ENCODE assay signal across 24 cellular contexts in the genomic region with DNA sequence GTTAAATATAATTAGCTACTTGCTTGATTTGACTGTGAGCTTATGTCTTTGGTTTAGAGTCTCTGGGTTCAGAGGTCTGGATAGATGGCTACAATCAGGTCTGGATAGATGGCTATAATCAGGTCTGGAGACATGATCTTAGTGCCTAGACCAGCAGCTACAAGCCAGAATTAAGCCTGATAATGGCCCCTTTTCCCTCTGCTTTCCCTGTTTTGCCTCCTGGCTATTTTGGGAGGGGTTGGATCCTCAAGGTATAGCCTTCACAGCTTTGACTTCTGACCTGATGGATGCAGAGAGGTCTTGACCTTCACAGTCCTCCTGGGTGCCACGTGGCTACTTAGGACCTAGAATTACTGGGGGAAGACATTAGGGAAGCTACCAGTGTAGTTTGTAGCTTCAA.
A peak's percentile ranks its signal among the peaks of the same experiment; 100 is the strongest.
DNase-seq lines count a peak whose midpoint lies in the region; ATAC-seq, FAIRE-seq and TF ChIP-seq lines count a peak whose summit lies in the region.
"Had no signal": no experiment of that assay in that cellular context is flagged by ENCODE, and none has a peak within 500 bp of the region (broad histone marks: within the 10 kb centered on the region; RNA-seq: fewer than 3 reads in every experiment).

No MANE protein-coding gene starts in this region.

- H3K27me3 Mint-ChIP-seq in WTC11 (ENCODE audit: low read depth) = no peaks in the 10 kb centered on the region
- H3K27me3 Mint-ChIP-seq in effector memory CD8-positive, alpha-beta T cell = no peaks in the 10 kb centered on the region
- H3K27me3 Mint-ChIP-seq: B cell; CD4-positive, alpha-beta T cell had no signal

- TF ChIP-seq CTCF in WTC11 (IDR thresholded peaks at IDR 0.05) = no peak
- TF ChIP-seq CTCF in keratinocyte (optimal IDR thresholded peaks at IDR 0.05 in 1 of 3, IDR thresholded peaks at IDR 0.05 in 1 of 3, conservative IDR thresholded peaks at IDR 0.05 in 1 of 3; ENCODE audit: extremely low read depth in 1 of 3, insufficient read depth in 2 of 3, low read length in 3 of 3) = no peak

- DNase-seq in ELF-1 (ENCODE audit: low read depth, low spot score) (peak; percentile 20), Karpas-422 (peak; percentile 69), WTC11 (ENCODE audit: low spot score) (no peak), keratinocyte (ENCODE audit: low read depth, low spot score) (no peak), kidney tubule cell (ENCODE audit: low spot score) (no peak), NCI-H2227 treated with DMSO at 0.1 percent for 48 hours (lab: John Stamatoyannopoulos, UW) (no peak), NCI-H187 treated with DMSO at 0.1 percent for 48 hours (lab: John Stamatoyannopoulos, UW) (no peak)
- DNase-seq in effector memory CD8-positive, alpha-beta T cell = no peak
- DNase-seq: AML-193; Caco-2; Calu3; CD4-positive, alpha-beta T cell; CD8-positive, alpha-beta T cell; DMS79 treated with DMSO at 0.1 percent for 48 hours; GDM1 had no signal

- no peaks in the 10 kb centered on the region for H3K9me1 ChIP-seq in keratinocyte (ENCODE audit: control insufficient read depth, extremely low read depth, insufficient read depth, low read length)

- peaks cover 20% of the 10 kb centered on the region for H3K4me1 Mint-ChIP-seq in WTC11
- H3K4me1 Mint-ChIP-seq in effector memory CD8-positive, alpha-beta T cell (ENCODE audit: low read depth in 2 of 2) = no peaks in the 10 kb centered on the region
- H3K4me1 Mint-ChIP-seq: B cell had no signal

- no peaks in the 10 kb centered on the region for H3K9me2 ChIP-seq in Karpas-422 (replicated peaks; ENCODE audit: insufficient read depth, low read length)

- FAIRE-seq in keratinocyte (lab: Jason Lieb, UNC) = no peak
- FAIRE-seq: A549, D721Med, GM12878, GM12892, GM18507 had no signal

- CTCF ChIA-PET in WTC11 (lab: Charles Lee) = no interaction called here

- H3K36me3 Mint-ChIP-seq in WTC11 = no peaks in the 10 kb centered on the region
- H3K36me3 Mint-ChIP-seq in effector memory CD8-positive, alpha-beta T cell (ENCODE audit: insufficient read depth) = no peaks in the 10 kb centered on the region
- H3K36me3 Mint-ChIP-seq: CD8-positive, alpha-beta T cell had no signal

- H3K27ac ChIP-seq in Karpas-422 (ENCODE audit: low read length) = peak overlapping the region; percentile 98
- no peak overlapping the region for H3K27ac ChIP-seq in keratinocyte (ENCODE audit: control insufficient read depth, insufficient read depth, low read length)
- H3K27ac ChIP-seq: 22Rv1; A549; BLaER1 treated with 17β-estradiol and CSF1 and Interleukin-3, amounts not matched to agents 10 nM and 100 nM; C4-2B had no signal

- ATAC-seq in WTC11 = peak; percentile 72
- no peak for ATAC-seq in effector memory CD8-positive, alpha-beta T cell (replicated peaks)
- ATAC-seq: A549; CD8-positive, alpha-beta T cell; GM12878 had no signal

- H4K20me1 ChIP-seq in Karpas-422 (ENCODE audit: insufficient read depth, low read depth, low read length) = no peaks in the 10 kb centered on the region
- H4K20me1 ChIP-seq in keratinocyte (ENCODE audit: control insufficient read depth, extremely low read depth, insufficient read depth, low read length) = no peaks in the 10 kb centered on the region
- H4K20me1 ChIP-seq: BLaER1 treated with 17β-estradiol and CSF1 and Interleukin-3, amounts not matched to agents 10 nM and 100 nM had no signal

- no peak overlapping the region for H3K27ac Mint-ChIP-seq in WTC11
- no peak overlapping the region for H3K27ac Mint-ChIP-seq in effector memory CD8-positive, alpha-beta T cell
- H3K27ac Mint-ChIP-seq: B cell; CD4-positive, alpha-beta T cell; CD8-positive, alpha-beta T cell had no signal

- H3K79me2 ChIP-seq in Karpas-422 (ENCODE audit: low read length) = peaks cover 8% of the 10 kb centered on the region; the same call in 1 of the 2 replicates
- H3K79me2 ChIP-seq in keratinocyte (ENCODE audit: control insufficient read depth, insufficient read depth, low read length) = no peaks in the 10 kb centered on the region

- H3K4me2 ChIP-seq in Karpas-422 (ENCODE audit: low read depth, low read length, poor library complexity, severe bottlenecking) (peak overlapping the region; percentile 54), keratinocyte (ENCODE audit: control insufficient read depth, extremely low read depth, insufficient read depth, low read depth, low read length) (no peak overlapping the region)
- H3K4me2 ChIP-seq: A549; BLaER1 treated with 17β-estradiol and CSF1 and Interleukin-3, amounts not matched to agents 10 nM and 100 nM had no signal

- dilution Hi-C loops in keratinocyte (cut with MboI; ENCODE audit: extremely low pct_ligation_motif_present, low sequenced_read_pairs) = no loop called here

- peaks cover 9% of the 10 kb centered on the region for H3K9me3 Mint-ChIP-seq in WTC11
- peaks cover 2 to 13% of the 10 kb centered on the region in 2 donors for H3K9me3 Mint-ChIP-seq in effector memory CD8-positive, alpha-beta T cell

- H3K27me3 ChIP-seq in Karpas-422 (ENCODE audit: low read length) (no peaks in the 10 kb centered on the region), keratinocyte (ENCODE audit: control insufficient read depth, extremely low read depth, insufficient read depth, low read length) (no peaks in the 10 kb centered on the region)
- H3K27me3 ChIP-seq: BLaER1 treated with 17β-estradiol and CSF1 and Interleukin-3, amounts not matched to agents 10 nM and 100 nM had no signal

- POLR2A ChIA-PET in WTC11 (lab: Charles Lee) = no interaction called here

- no peak overlapping the region for H2AFZ ChIP-seq in Karpas-422 (ENCODE audit: low read length)
- H2AFZ ChIP-seq in keratinocyte (ENCODE audit: control insufficient read depth, low read length) = peak overlapping the region; percentile 30

- H3K4me3 Mint-ChIP-seq in WTC11 = no peak overlapping the region
- no peak overlapping the region for H3K4me3 Mint-ChIP-seq in effector memory CD8-positive, alpha-beta T cell
- H3K4me3 Mint-ChIP-seq: B cell; CD4-positive, alpha-beta T cell; CD8-positive, alpha-beta T cell had no signal

- H3K4me1 ChIP-seq in Karpas-422 (ENCODE audit: low read length) = peaks cover 81% of the 10 kb centered on the region
- H3K4me1 ChIP-seq in keratinocyte (ENCODE audit: control insufficient read depth, extremely low read depth, insufficient read depth, low read length) = no peaks in the 10 kb centered on the region
- H3K4me1 ChIP-seq: A549; BLaER1 treated with 17β-estradiol and CSF1 and Interleukin-3, amounts not matched to agents 10 nM and 100 nM; Caco-2 had no signal

- H3K9ac ChIP-seq in Karpas-422 (ENCODE audit: low read length) = peak overlapping the region; percentile 68
- no peak overlapping the region for H3K9ac ChIP-seq in keratinocyte (ENCODE audit: control insufficient read depth, extremely low read depth, insufficient read depth, low read length)
- H3K9ac ChIP-seq: BLaER1 treated with 17β-estradiol and CSF1 and Interleukin-3, amounts not matched to agents 10 nM and 100 nM had no signal

- H3K36me3 ChIP-seq in Karpas-422 (ENCODE audit: insufficient read depth, low read length) = peaks cover 34% of the 10 kb centered on the region
- H3K36me3 ChIP-seq in keratinocyte (ENCODE audit: control insufficient read depth in 2 of 2, extremely low read depth in 1 of 2, insufficient read depth in 2 of 2, low read length in 2 of 2) = no peaks in the 10 kb centered on the region
- H3K36me3 ChIP-seq: BLaER1 treated with 17β-estradiol and CSF1 and Interleukin-3, amounts not matched to agents 10 nM and 100 nM had no signal

- H3K4me3 ChIP-seq in Karpas-422 (ENCODE audit: low read length) (no peak overlapping the region), keratinocyte (ENCODE audit: control insufficient read depth in 2 of 3, extremely low read depth in 1 of 3, insufficient read depth in 2 of 3, low read depth in 1 of 3, low read length in 3 of 3) (no peak overlapping the region)
- H3K4me3 ChIP-seq: A549; BLaER1 treated with 17β-estradiol and CSF1 and Interleukin-3, amounts not matched to agents 10 nM and 100 nM; GM12878 had no signal

- H3K9me3 ChIP-seq in Karpas-422 (ENCODE audit: low read length) = 0 out of 2 replicates have a peak, but pooled peaks cover 3% of the 10 kb centered on the region
- no peaks in the 10 kb centered on the region for H3K9me3 ChIP-seq in keratinocyte (ENCODE audit: control insufficient read depth, low read depth, low read length)
- H3K9me3 ChIP-seq: A549; BLaER1 treated with 17β-estradiol and CSF1 and Interleukin-3, amounts not matched to agents 10 nM and 100 nM; Caco-2 had no signal

TF ChIP-seq in WTC11, 78 proteins besides CTCF, POLR2A, EP300 and RAD21:
- no peak for TF ChIP-seq SMAD3 (CRISPR knock-in tag; IDR thresholded peaks at IDR 0.05; ENCODE audit: borderline replicate concordance)
- TF ChIP-seq, protein P1, sequence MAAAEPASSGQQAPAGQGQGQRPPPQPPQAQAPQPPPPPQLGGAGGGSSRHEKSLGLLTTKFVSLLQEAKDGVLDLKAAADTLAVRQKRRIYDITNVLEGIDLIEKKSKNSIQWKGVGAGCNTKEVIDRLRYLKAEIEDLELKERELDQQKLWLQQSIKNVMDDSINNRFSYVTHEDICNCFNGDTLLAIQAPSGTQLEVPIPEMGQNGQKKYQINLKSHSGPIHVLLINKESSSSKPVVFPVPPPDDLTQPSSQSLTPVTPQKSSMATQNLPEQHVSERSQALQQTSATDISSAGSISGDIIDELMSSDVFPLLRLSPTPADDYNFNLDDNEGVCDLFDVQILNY (CRISPR knock-in tag; IDR thresholded peaks at IDR 0.05) = no peak
- no peak for TF ChIP-seq HMGA2 (CRISPR knock-in tag; IDR thresholded peaks at IDR 0.05)
- no peak for TF ChIP-seq CBFB (CRISPR knock-in tag; IDR thresholded peaks at IDR 0.05; ENCODE audit: low read depth)
- TF ChIP-seq ZNF232 (CRISPR knock-in tag; IDR thresholded peaks at IDR 0.05) = no peak
- TF ChIP-seq, protein P2, sequence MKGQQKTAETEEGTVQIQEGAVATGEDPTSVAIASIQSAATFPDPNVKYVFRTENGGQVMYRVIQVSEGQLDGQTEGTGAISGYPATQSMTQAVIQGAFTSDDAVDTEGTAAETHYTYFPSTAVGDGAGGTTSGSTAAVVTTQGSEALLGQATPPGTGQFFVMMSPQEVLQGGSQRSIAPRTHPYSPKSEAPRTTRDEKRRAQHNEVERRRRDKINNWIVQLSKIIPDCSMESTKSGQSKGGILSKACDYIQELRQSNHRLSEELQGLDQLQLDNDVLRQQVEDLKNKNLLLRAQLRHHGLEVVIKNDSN (CRISPR knock-in tag; IDR thresholded peaks at IDR 0.05) = no peak
- TF ChIP-seq GABPB1 (CRISPR knock-in tag; IDR thresholded peaks at IDR 0.05) = no peak
- TF ChIP-seq ZBTB21 (CRISPR knock-in tag; IDR thresholded peaks at IDR 0.05; ENCODE audit: borderline replicate concordance) = no peak
- no peak for TF ChIP-seq NFE2L1 (CRISPR knock-in tag; IDR thresholded peaks at IDR 0.05)
- no peak for TF ChIP-seq ZNF263 (CRISPR knock-in tag; IDR thresholded peaks at IDR 0.05; ENCODE audit: low read depth)
- no peak for TF ChIP-seq ZNF121 (CRISPR knock-in tag; IDR thresholded peaks at IDR 0.05)
- TF ChIP-seq GTF2I (CRISPR knock-in tag; conservative IDR thresholded peaks at IDR 0.05) = no peak
TF ChIP-seq in WTC11: peak in this region for 0.

Comparison
In these comparisons a context has a peak if more than half of its experiments do, and no peak if none do; other contexts are left out.
1. DNase-seq: peak in ELF-1 (single experiment) and Karpas-422 (single experiment); none in WTC11 (single experiment), keratinocyte (single experiment), kidney tubule cell (single experiment), NCI-H2227 treated with DMSO at 0.1 percent for 48 hours (single experiment), NCI-H187 treated with DMSO at 0.1 percent for 48 hours (single experiment) and effector memory CD8-positive, alpha-beta T cell (0 of 3).